ENCODE assay signal across 15 cellular contexts in genomic region chr11:4025957-4026324, GRCh38.
DNase-seq lines count a peak whose midpoint lies in the region; ATAC-seq, FAIRE-seq and TF ChIP-seq lines count a peak whose summit lies in the region.
"Had no signal": no experiment of that assay in that cellular context is flagged by ENCODE, and none has a peak within 500 bp of the region (broad histone marks: within the 10 kb centered on the region; RNA-seq: fewer than 3 reads in every experiment).

No MANE protein-coding gene starts in this region.

- H3K4me3 ChIP-seq in suprapubic skin (no peak overlapping the region), MG63 (no peak overlapping the region)
- H3K4me3 ChIP-seq: adrenal gland had no signal

- FAIRE-seq in endometrium (lab: Jason Lieb, UNC): peak; percentile 76
- no peak for FAIRE-seq in frontal cortex (lab: Jason Lieb, UNC)

- peak; percentile 66 for DNase-seq in NCI-H446 treated with DMSO at 0.1 percent for 48 hours (lab: John Stamatoyannopoulos, UW)
- DNase-seq in lung microvascular endothelial cell (ENCODE audit: low read depth in 2 of 2): peak; percentile 74 to 83
- DNase-seq in suprapubic skin (ENCODE audit: low spot score in 2 of 2): no peak
- DNase-seq in frontal cortex (ENCODE audit: low spot score in 2 of 2): no peak
- no peak for DNase-seq in stimulated activated CD4-positive, alpha-beta T cell treated with anti-CD3 and anti-CD28 coated beads, Interleukin-2, amount 100 ng/mL, for 48 hours
- DNase-seq in MG63: no peak
- DNase-seq: activated CD4-positive, alpha-beta T cell treated with anti-CD3 and anti-CD28 coated beads, Interleukin-2, amount 50 U/mL, for 4 hours; Caco-2; NCI-H1048; NCI-H82; stimulated activated naive CD4-positive, alpha-beta T cell treated with Interleukin-2 at 50 U/mL for 16 hours had no signal

- ATAC-seq in GM19452 (IDR thresholded peaks at IDR 0.05; ENCODE audit: unreplicated experiment): no peak
- ATAC-seq: esophagus mucosa had no signal

- TF ChIP-seq CTCF in suprapubic skin (IDR thresholded peaks at IDR 0.05): no peak

- H3K4me1 ChIP-seq in suprapubic skin: peaks cover 25% of the 10 kb centered on the region

- no peaks in the 10 kb centered on the region for H3K9me3 ChIP-seq in suprapubic skin
- no peaks in the 10 kb centered on the region for H3K9me3 ChIP-seq in MG63
- H3K9me3 ChIP-seq: adrenal gland had no signal

- TF ChIP-seq POLR2A in suprapubic skin (IDR thresholded peaks at IDR 0.05): no peak

- peak overlapping the region; percentile 59 for H3K27ac ChIP-seq in suprapubic skin

- no peaks in the 10 kb centered on the region for H3K36me3 ChIP-seq in suprapubic skin
- H3K36me3 ChIP-seq in MG63: no peaks in the 10 kb centered on the region
- H3K36me3 ChIP-seq: adrenal gland had no signal

- WGBS in suprapubic skin: 29% methylated on average over 2 of the region's 2 CpGs

- no peaks in the 10 kb centered on the region for H3K27me3 ChIP-seq in suprapubic skin
- no peaks in the 10 kb centered on the region for H3K27me3 ChIP-seq in MG63
- H3K27me3 ChIP-seq: adrenal gland had no signal

- TF ChIP-seq EP300 in suprapubic skin (IDR thresholded peaks at IDR 0.05): no peak

Comparison
In these comparisons a context has a peak if more than half of its experiments do, and no peak if none do; other contexts are left out.
1. DNase-seq: peak in NCI-H446 treated with DMSO at 0.1 percent for 48 hours (single experiment) and lung microvascular endothelial cell (2 of 2); none in suprapubic skin (0 of 2), frontal cortex (0 of 2), stimulated activated CD4-positive, alpha-beta T cell treated with anti-CD3 and anti-CD28 coated beads, Interleukin-2, amount 100 ng/mL, for 48 hours (0 of 2) and MG63 (single experiment).